ENCODE assay signal across 2 cellular contexts in the genomic region with DNA sequence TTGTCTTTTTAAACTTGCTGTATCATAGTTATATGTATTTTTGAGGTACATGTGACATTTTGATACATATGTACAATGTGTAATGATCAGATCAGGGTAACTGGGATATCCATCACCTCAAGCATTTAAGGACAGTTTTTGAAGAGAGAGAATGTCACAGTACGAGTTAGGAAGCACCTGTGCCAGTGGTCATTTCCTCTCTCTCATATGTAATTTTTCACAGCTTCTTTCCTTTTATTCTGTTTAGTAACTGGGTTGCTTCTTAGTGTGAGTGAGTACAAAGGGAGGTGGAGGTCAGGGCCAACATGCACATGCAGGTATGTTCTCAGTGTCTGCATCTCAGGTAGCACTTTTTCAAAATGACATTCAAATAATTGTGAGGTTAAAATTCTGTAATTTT.
TF ChIP-seq lines count a peak whose summit lies in the region.

No MANE protein-coding gene starts in this region.

TF ChIP-seq in GM12878, 131 proteins besides CTCF, POLR2A, EP300 and RAD21 (continues in another document):
- TF ChIP-seq CBX3 (IDR thresholded peaks at IDR 0.05; ENCODE audit: borderline replicate concordance, low read depth) (no peak), SMC3 (IDR thresholded peaks at IDR 0.05; ENCODE audit: borderline replicate concordance, low read length) (no peak), BRCA1 (IDR thresholded peaks at IDR 0.05; ENCODE audit: low read depth, low read length) (no peak), SKIL (IDR thresholded peaks at IDR 0.05; ENCODE audit: low read depth, poor library complexity, severe bottlenecking) (no peak), JUND (IDR thresholded peaks at IDR 0.05; ENCODE audit: low read depth, low read length) (no peak), POLR2AphosphoS2 (IDR thresholded peaks at IDR 0.05; ENCODE audit: low read depth, low read length) (no peak), RELA (IDR thresholded peaks at IDR 0.05; ENCODE audit: borderline replicate concordance, partially characterized antibody) (no peak), PBX3 (IDR thresholded peaks at IDR 0.05; ENCODE audit: insufficient replicate concordance, low read depth, low read length) (no peak), POLR2AphosphoS5 (IDR thresholded peaks at IDR 0.05; ENCODE audit: low read length) (no peak), NFIC (IDR thresholded peaks at IDR 0.05; ENCODE audit: low read depth, low read length) (no peak), MYC (IDR thresholded peaks at IDR 0.05; ENCODE audit: insufficient read depth, insufficient read length, insufficient replicate concordance, low read length, severe bottlenecking) (no peak), CEBPB (IDR thresholded peaks at IDR 0.05; ENCODE audit: borderline replicate concordance in 1 of 2, low read depth in 2 of 2, low read length in 2 of 2) (no peak)
- TF ChIP-seq, protein P1, sequence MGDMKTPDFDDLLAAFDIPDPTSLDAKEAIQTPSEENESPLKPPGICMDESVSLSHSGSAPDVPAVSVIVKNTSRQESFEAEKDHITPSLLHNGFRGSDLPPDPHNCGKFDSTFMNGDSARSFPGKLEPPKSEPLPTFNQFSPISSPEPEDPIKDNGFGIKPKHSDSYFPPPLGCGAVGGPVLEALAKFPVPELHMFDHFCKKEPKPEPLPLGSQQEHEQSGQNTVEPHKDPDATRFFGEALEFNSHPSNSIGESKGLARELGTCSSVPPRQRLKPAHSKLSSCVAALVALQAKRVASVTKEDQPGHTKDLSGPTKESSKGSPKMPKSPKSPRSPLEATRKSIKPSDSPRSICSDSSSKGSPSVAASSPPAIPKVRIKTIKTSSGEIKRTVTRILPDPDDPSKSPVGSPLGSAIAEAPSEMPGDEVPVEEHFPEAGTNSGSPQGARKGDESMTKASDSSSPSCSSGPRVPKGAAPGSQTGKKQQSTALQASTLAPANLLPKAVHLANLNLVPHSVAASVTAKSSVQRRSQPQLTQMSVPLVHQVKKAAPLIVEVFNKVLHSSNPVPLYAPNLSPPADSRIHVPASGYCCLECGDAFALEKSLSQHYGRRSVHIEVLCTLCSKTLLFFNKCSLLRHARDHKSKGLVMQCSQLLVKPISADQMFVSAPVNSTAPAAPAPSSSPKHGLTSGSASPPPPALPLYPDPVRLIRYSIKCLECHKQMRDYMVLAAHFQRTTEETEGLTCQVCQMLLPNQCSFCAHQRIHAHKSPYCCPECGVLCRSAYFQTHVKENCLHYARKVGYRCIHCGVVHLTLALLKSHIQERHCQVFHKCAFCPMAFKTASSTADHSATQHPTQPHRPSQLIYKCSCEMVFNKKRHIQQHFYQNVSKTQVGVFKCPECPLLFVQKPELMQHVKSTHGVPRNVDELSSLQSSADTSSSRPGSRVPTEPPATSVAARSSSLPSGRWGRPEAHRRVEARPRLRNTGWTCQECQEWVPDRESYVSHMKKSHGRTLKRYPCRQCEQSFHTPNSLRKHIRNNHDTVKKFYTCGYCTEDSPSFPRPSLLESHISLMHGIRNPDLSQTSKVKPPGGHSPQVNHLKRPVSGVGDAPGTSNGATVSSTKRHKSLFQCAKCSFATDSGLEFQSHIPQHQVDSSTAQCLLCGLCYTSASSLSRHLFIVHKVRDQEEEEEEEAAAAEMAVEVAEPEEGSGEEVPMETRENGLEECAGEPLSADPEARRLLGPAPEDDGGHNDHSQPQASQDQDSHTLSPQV (IDR thresholded peaks at IDR 0.05), result no peak
- TF ChIP-seq, protein P2, sequence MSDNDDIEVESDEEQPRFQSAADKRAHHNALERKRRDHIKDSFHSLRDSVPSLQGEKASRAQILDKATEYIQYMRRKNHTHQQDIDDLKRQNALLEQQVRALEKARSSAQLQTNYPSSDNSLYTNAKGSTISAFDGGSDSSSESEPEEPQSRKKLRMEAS (IDR thresholded peaks at IDR 0.05; ENCODE audit: low read depth, low read length), result no peak

TF ChIP-seq in HEK293T, 16 proteins besides CTCF, POLR2A, EP300 and RAD21:
- TF ChIP-seq ZNF384 (IDR thresholded peaks at IDR 0.05), result no peak
- TF ChIP-seq LEF1 (IDR thresholded peaks at IDR 0.05; ENCODE audit: borderline replicate concordance), result no peak
- no peak for TF ChIP-seq PKNOX1 (IDR thresholded peaks at IDR 0.05)
- TF ChIP-seq TARDBP (IDR thresholded peaks at IDR 0.05), result no peak
- TF ChIP-seq CTBP1 (IDR thresholded peaks at IDR 0.05; ENCODE audit: borderline replicate concordance), result no peak
- no peak for TF ChIP-seq SP1 (IDR thresholded peaks at IDR 0.05)
